ENCODE assay signal across 8 cellular contexts in the genomic region with DNA sequence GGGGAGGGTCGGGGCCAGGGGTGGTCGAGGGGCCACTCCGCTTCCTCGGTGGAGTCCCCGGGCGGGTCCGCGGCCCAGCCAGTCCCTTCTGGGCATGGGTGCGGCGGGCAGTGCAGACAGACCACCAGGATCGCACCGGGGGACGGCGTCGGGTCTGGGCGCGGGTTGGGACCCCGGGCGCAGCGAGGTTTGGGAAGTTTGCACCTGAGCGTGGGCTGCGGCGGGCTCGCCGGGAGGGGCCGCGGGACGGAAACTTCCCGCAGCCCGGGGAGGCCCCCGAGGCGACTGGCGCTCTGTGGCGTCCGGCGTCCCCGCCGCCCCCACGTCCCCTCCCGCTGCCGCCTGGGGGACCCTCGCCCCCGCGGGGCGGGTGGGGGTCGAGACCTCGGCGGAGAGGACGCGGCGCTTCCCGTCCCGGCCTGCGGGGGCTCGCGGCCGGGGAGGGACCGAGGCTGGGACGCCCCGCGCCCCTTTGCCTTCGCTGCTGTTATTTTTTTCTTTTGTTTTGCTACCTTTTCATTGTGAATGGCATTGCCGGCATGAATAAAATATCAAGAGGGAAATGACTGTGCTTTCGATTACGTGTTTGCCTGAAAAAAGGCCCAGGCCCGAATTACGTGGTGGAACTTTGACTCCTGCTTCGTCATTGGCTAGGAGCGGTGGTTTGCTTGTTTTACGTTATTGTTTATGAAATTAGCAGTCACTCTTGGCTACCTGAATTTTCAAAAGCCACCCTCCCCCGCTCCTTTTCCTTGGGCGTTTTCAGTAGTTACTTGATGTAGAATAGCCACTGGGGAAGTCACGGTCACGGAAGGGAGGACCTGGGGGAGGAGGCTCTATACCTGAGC. TPM values are rescaled to one million over a fixed set of nuclear protein-coding genes. Genes with fewer than 3 reads are reported as not detected.
A peak's percentile ranks its signal among the peaks of the same experiment; 100 is the strongest.
DNase-seq lines count a peak whose midpoint lies in the region; ATAC-seq, FAIRE-seq and TF ChIP-seq lines count a peak whose summit lies in the region.

No MANE protein-coding gene starts in this region.

- H3K36me3 Mint-ChIP-seq in GM23338 (ENCODE audit: low read depth) = no peaks in the 10 kb centered on the region; the same call in 2 of the 3 replicates

- peak overlapping the region; percentile 79 for H3K4me2 ChIP-seq in GM23338

- DNase-seq in GM23338 (ENCODE audit: low spot score) (peak; percentile 49), M059J (ENCODE audit: low read depth) (peak; percentile 78), choroid plexus epithelial cell (ENCODE audit: low read depth) (peak; percentile 74), left lung (peak; percentile 40 to 85), D721Med (ENCODE audit: insufficient read length, low spot score) (no peak)
- peak; percentile 67 to 68 for DNase-seq in activated CD4-positive, alpha-beta T cell treated with anti-CD3 and anti-CD28 coated beads for 24 hours (ENCODE audit: low read depth in 2 of 2)
- peak; percentile 60 to 75 for DNase-seq in stimulated activated CD4-positive, alpha-beta T cell treated with anti-CD3 and anti-CD28 coated beads, Interleukin-4, amount 100 ng/mL, for 48 hours (ENCODE audit: low read depth in 2 of 2)

- intact Hi-C loops in left lung (cut with DNase I) = no loop called here

- H4K20me1 ChIP-seq in GM23338 (replicated peaks; ENCODE audit: insufficient read depth) = no peaks in the 10 kb centered on the region

- peak overlapping the region; percentile 96 for H3K27ac Mint-ChIP-seq in GM23338

- peaks cover 41% of the 10 kb centered on the region for H3K79me2 ChIP-seq in GM23338 (replicated peaks; ENCODE audit: insufficient read depth)

- H3K27ac ChIP-seq in GM23338 (ENCODE audit: low read depth) (peak overlapping the region; percentile 74), left lung (peak overlapping the region; percentile 86 to 92)

- H3K9me2 ChIP-seq in GM23338 (ENCODE audit: insufficient read depth) = no peaks in the 10 kb centered on the region

- ATAC-seq in GM23338 (peak; percentile 40), left lung (peak; percentile 42)

- H3K4me1 Mint-ChIP-seq in GM23338 = peaks cover 33% of the 10 kb centered on the region

- H3K36me3 ChIP-seq in GM23338 (ENCODE audit: insufficient read depth) = no peaks in the 10 kb centered on the region
- no peaks in the 10 kb centered on the region for H3K36me3 ChIP-seq in left lung

- H3K27me3 Mint-ChIP-seq in GM23338 (ENCODE audit: insufficient read depth, low read depth, poor library complexity) = peaks cover 14% of the 10 kb centered on the region

- H3K4me3 ChIP-seq in GM08714 (ENCODE audit: low read length) (peak overlapping the region; percentile 95), GM23338 (peak overlapping the region; percentile 83), choroid plexus epithelial cell (ENCODE audit: low read depth, low read length) (peak overlapping the region; percentile 92), left lung (peak overlapping the region; percentile 67 to 69)

- 0 out of 4 replicates have a peak, but pooled peaks of 1 of the 2 experiments have one; percentile 15 for TF ChIP-seq CTCF in GM23338 (conservative IDR thresholded peaks at IDR 0.05; ENCODE audit: low read depth in 2 of 2)
- TF ChIP-seq CTCF in choroid plexus epithelial cell (conservative IDR thresholded peaks at IDR 0.05; ENCODE audit: low read depth, low read length) = no peak
- no peak for TF ChIP-seq CTCF in left lung (IDR thresholded peaks at IDR 0.05)
- TF ChIP-seq CTCF in D721Med (IDR thresholded peaks at IDR 0.05; ENCODE audit: insufficient read depth, missing control alignments) = no peak

- H3K9me3 ChIP-seq in left lung = no peaks in the 10 kb centered on the region

- H3K4me1 ChIP-seq in GM23338 (ENCODE audit: insufficient read depth) = peaks cover 7% of the 10 kb centered on the region
- H3K4me1 ChIP-seq in left lung = peaks cover 7 to 23% of the 10 kb centered on the region in 2 donors

- H3K9me3 Mint-ChIP-seq in GM23338 = no peaks in the 10 kb centered on the region

- H3K27me3 ChIP-seq in GM23338 (ENCODE audit: insufficient read depth) (peaks cover 12% of the 10 kb centered on the region; the same call in 1 of the 2 replicates), left lung (peaks cover 6 to 48% of the 10 kb centered on the region in 2 donors)

- H2AFZ ChIP-seq in GM23338 = peak overlapping the region; percentile 38; the same call in 1 of the 2 replicates

- no peak for FAIRE-seq in D721Med (lab: Jason Lieb, UNC)

- H3K4me3 Mint-ChIP-seq in GM23338 = peak overlapping the region; percentile 95

- H3F3A ChIP-seq in GM23338 (replicated peaks; ENCODE audit: low read depth) = no peaks in the 10 kb centered on the region

TF ChIP-seq in GM23338, 12 proteins besides CTCF, POLR2A, EP300 and RAD21 (continues in another document):
- TF ChIP-seq JUNB (IDR thresholded peaks at IDR 0.05; ENCODE audit: unreplicated experiment) = no peak
- TF ChIP-seq, protein P1, sequence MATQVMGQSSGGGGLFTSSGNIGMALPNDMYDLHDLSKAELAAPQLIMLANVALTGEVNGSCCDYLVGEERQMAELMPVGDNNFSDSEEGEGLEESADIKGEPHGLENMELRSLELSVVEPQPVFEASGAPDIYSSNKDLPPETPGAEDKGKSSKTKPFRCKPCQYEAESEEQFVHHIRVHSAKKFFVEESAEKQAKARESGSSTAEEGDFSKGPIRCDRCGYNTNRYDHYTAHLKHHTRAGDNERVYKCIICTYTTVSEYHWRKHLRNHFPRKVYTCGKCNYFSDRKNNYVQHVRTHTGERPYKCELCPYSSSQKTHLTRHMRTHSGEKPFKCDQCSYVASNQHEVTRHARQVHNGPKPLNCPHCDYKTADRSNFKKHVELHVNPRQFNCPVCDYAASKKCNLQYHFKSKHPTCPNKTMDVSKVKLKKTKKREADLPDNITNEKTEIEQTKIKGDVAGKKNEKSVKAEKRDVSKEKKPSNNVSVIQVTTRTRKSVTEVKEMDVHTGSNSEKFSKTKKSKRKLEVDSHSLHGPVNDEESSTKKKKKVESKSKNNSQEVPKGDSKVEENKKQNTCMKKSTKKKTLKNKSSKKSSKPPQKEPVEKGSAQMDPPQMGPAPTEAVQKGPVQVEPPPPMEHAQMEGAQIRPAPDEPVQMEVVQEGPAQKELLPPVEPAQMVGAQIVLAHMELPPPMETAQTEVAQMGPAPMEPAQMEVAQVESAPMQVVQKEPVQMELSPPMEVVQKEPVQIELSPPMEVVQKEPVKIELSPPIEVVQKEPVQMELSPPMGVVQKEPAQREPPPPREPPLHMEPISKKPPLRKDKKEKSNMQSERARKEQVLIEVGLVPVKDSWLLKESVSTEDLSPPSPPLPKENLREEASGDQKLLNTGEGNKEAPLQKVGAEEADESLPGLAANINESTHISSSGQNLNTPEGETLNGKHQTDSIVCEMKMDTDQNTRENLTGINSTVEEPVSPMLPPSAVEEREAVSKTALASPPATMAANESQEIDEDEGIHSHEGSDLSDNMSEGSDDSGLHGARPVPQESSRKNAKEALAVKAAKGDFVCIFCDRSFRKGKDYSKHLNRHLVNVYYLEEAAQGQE (IDR thresholded peaks at IDR 0.05; ENCODE audit: unreplicated experiment) = no peak
- TF ChIP-seq ETS1 (IDR thresholded peaks at IDR 0.05) = no peak
- no peak for TF ChIP-seq STAT1 (IDR thresholded peaks at IDR 0.05; ENCODE audit: unreplicated experiment)
- no peak for TF ChIP-seq ZNF331 (CRISPR knock-in tag; IDR thresholded peaks at IDR 0.05; ENCODE audit: low read depth)
- TF ChIP-seq EZH2phosphoT487 (IDR thresholded peaks at IDR 0.05; ENCODE audit: unreplicated experiment) = no peak
- no peak for TF ChIP-seq CREB1 (CRISPR knock-in tag; IDR thresholded peaks at IDR 0.05; ENCODE audit: low read depth)
- no peak for TF ChIP-seq ZNF114 (CRISPR knock-in tag; IDR thresholded peaks at IDR 0.05)
- no peak for TF ChIP-seq NANOG (IDR thresholded peaks at IDR 0.05; ENCODE audit: borderline replicate concordance)
- TF ChIP-seq EZH2 (IDR thresholded peaks at IDR 0.05; ENCODE audit: low read depth, unreplicated experiment) = no peak

RNA-seq across cellular contexts. Expression of gene SNX9, which starts 0.7 kb away (rescaled TPM):
- 21.2 and 23.3 TPM in 2 replicates for total RNA-seq in GM23338 (2014; rRNA removed; shearing (Covaris generic))
- polyA plus RNA-seq in GM23338 (2016; fragmentation: Nextera tagmentation; extraction: Ambion mirVana) = 18.1 and 18.4 TPM in 2 replicates
- total RNA-seq in M059J (2014; rRNA removed; shearing (Covaris generic)) = 23.0 and 37.8 TPM in 2 replicates
- total RNA-seq in left lung = 10 to 100 TPM; 23.5 to 25.3 TPM
